In genomic region chr20:51131806-51132205, GRCh38 we compare ENCODE assay signal across 24 cellular contexts.
"Had no signal": no experiment of that assay in that cellular context is flagged by ENCODE, and none has a peak within 500 bp of the region (broad histone marks: within the 10 kb centered on the region; RNA-seq: fewer than 3 reads in every experiment).

No MANE protein-coding gene starts in this region.

- H3K27ac ChIP-seq: epithelial cell of prostate, gastroesophageal sphincter, ovary, psoas muscle, sigmoid colon, testis, tibial artery had no signal

- H3K36me3 Mint-ChIP-seq: immature natural killer cell; memory B cell; natural killer cell; stimulated activated effector memory CD8-positive, alpha-beta T cell treated with anti-CD3 and anti-CD28 coated beads, Interleukin-12 subunit alpha, Interleukin-12 subunit beta, amount 100 ng/mL, for 72 hours had no signal

- H3K4me1 ChIP-seq: gastroesophageal sphincter, psoas muscle, testis, tibial artery had no signal

- H3K27me3 Mint-ChIP-seq: type B pancreatic cell had no signal

- H3K4me3 Mint-ChIP-seq: immature natural killer cell; memory B cell; natural killer cell; stimulated activated effector memory CD8-positive, alpha-beta T cell treated with anti-CD3 and anti-CD28 coated beads, Interleukin-12 subunit alpha, Interleukin-12 subunit beta, amount 100 ng/mL, for 72 hours; type B pancreatic cell had no signal

- H3K36me3 ChIP-seq: gastroesophageal sphincter, ovary, sigmoid colon, tibial artery had no signal

- H3K4me3 ChIP-seq: gastroesophageal sphincter, lung, ovary, psoas muscle, sigmoid colon, testis, tibial artery had no signal

- H3K9me3 ChIP-seq: gastroesophageal sphincter, ovary, psoas muscle, sigmoid colon, testis, tibial artery had no signal

- H3K27ac Mint-ChIP-seq: immature natural killer cell; memory B cell; natural killer cell; stimulated activated effector memory CD8-positive, alpha-beta T cell treated with anti-CD3 and anti-CD28 coated beads, Interleukin-12 subunit alpha, Interleukin-12 subunit beta, amount 100 ng/mL, for 72 hours; type B pancreatic cell had no signal

- ATAC-seq: esophagus mucosa; gastroesophageal sphincter; left ventricle myocardium superior; natural killer cell; psoas muscle; right cardiac atrium; stimulated activated effector memory CD8-positive, alpha-beta T cell treated with anti-CD3 and anti-CD28 coated beads, Interleukin-12 subunit alpha, Interleukin-12 subunit beta, amount 100 ng/mL, for 72 hours; stimulated activated naive CD8-positive, alpha-beta T cell treated with anti-CD3 and anti-CD28 coated beads, Interleukin-15, Interleukin-2, amounts not matched to agents 100 U/mL and 50 U/mL, for 24 hours had no signal

- DNase-seq: cortex of kidney; glutamatergic neuron; hypothalamus; immature natural killer cell; left ventricle myocardium superior; natural killer cell; occipital lobe; ovary; posterior cingulate gyrus; psoas muscle; right cardiac atrium; sigmoid colon; stimulated activated CD4-positive, alpha-beta T cell treated with anti-CD3 and anti-CD28 coated beads, Interleukin-2, amount 100 ng/mL, for 24 hours; stimulated activated CD4-positive, alpha-beta T cell treated with anti-CD3 and anti-CD28 coated beads, Interleukin-4, amount 100 ng/mL, for 24 hours; stimulated activated naive CD8-positive, alpha-beta T cell treated with anti-CD3 and anti-CD28 coated beads, Interleukin-15, Interleukin-2, amounts not matched to agents 100 U/mL and 50 U/mL, for 24 hours; testis; tibial artery had no signal

- H3K9me3 Mint-ChIP-seq: immature natural killer cell; memory B cell; natural killer cell; stimulated activated effector memory CD8-positive, alpha-beta T cell treated with anti-CD3 and anti-CD28 coated beads, Interleukin-12 subunit alpha, Interleukin-12 subunit beta, amount 100 ng/mL, for 72 hours had no signal

- H3K27me3 ChIP-seq: ovary, sigmoid colon, testis had no signal
